ENCODE assay signal across 8 cellular contexts in the genomic region with DNA sequence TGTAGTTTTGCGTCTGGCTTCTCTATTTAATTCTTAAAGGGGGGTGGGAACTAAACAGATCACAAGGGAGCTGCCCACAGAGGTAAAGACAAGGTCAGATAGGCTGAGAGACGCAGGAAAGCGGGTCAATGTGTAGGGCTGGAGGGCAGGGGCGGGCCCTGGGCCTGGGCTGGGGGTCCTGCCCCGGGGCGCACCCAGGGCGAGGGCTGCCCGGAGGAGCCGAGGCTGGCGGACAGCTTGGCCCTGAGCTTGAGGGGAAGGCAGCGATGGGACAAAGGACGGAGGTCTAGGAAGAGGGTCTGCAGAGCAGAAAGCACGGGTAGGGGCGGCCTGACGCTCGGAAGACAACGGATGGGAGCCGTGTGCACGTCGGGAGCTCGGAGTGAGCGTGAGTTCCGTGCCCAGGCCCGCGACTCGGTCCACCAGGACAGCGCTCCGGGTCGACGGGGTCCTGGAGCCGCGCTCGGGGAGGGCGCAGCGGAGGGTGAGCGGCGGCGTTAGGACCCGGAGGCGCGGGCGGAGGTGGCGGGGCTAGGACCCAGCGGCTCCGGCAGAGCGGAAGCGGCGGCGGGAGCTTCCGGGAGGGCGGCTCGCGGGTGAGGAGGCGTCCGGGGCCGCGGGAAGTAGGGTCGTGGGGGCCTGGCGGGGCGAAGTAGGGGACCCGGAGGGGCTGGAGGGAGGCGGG. TPM values are rescaled to one million over a fixed set of nuclear protein-coding genes. Genes with fewer than 3 reads are reported as not detected.
DNase-seq lines count a peak whose midpoint lies in the region; ATAC-seq, FAIRE-seq and TF ChIP-seq lines count a peak whose summit lies in the region.
"Not testable (repeated sequence)": the region's sequence is repeated elsewhere in the genome, so short reads cannot be mapped to it uniquely, and the experiment has no call there.

No MANE protein-coding gene starts in this region.

- CTCF ChIA-PET in A549 (lab: Yijun Ruan, JAX); PC-3 (lab: Charles Lee): not testable (repeated sequence)
- CTCF ChIA-PET in activated CD8-positive, alpha-beta memory T cell treated with anti-CD3 and anti-CD28 coated beads, Interleukin-2, amount 10 ng/mL, durations not matched to agents 7 days and 5 days (lab: Charles Lee) = interaction anchor here (0.8 to 1.2 kb wide), 2 partner anchors 20 to 56 kb away, joined by 3 to 7 read pairs; no protein-coding TSS in a partner anchor

- H3K36me3 ChIP-seq in PC-3 (ENCODE audit: low read depth, low read length); left ventricle myocardium inferior: not testable (repeated sequence)

- H3K36me3 Mint-ChIP-seq in activated CD8-positive, alpha-beta memory T cell treated with anti-CD3 and anti-CD28 coated beads, Interleukin-2, amount 10 ng/mL, durations not matched to agents 7 days and 5 days; naive thymus-derived CD8-positive, alpha-beta T cell: not testable (repeated sequence)

- H3K27me3 ChIP-seq in PC-3 (ENCODE audit: low read length); left ventricle myocardium inferior (ENCODE audit: low read depth): not testable (repeated sequence)

- not testable (repeated sequence) for H3K9me3 Mint-ChIP-seq in activated CD8-positive, alpha-beta memory T cell treated with anti-CD3 and anti-CD28 coated beads, Interleukin-2, amount 10 ng/mL, durations not matched to agents 7 days and 5 days (ENCODE audit: low read depth); naive thymus-derived CD8-positive, alpha-beta T cell

- peaks cover 10% of the 10 kb centered on the region for H3K79me2 ChIP-seq in PC-3 (ENCODE audit: low read length)

- H3K9me3 ChIP-seq in A549; PC-3 (ENCODE audit: low read length); left ventricle myocardium inferior (replicated peaks): not testable (repeated sequence)

- ATAC-seq in A549, PC-3: not testable (repeated sequence)
- ATAC-seq in activated CD8-positive, alpha-beta memory T cell treated with anti-CD3 and anti-CD28 coated beads, Interleukin-2, amount 10 ng/mL, durations not matched to agents 7 days and 5 days = peak; percentile 45
- ATAC-seq in naive thymus-derived CD8-positive, alpha-beta T cell = peak in 1 of 2 donors; percentile 52

- not testable (repeated sequence) for H3K9me2 ChIP-seq in PC-3 (replicated peaks; ENCODE audit: low read length)

- in situ Hi-C loops in GM18951 (cut with MboI; ENCODE audit: low sequenced_read_pairs, unreplicated experiment) = not testable (repeated sequence)

- H3K4me2 ChIP-seq in A549 = peak overlapping the region; percentile 99
- H3K4me2 ChIP-seq in PC-3 (ENCODE audit: low read length) = peak overlapping the region; percentile 98

- intact Hi-C loops in PC-3 (cut with micrococcal nuclease); left ventricle myocardium inferior (cut with micrococcal nuclease): not testable (repeated sequence)

- TF ChIP-seq RAD21 in A549 (conservative IDR thresholded peaks at IDR 0.05 in 1 of 2, IDR thresholded peaks at IDR 0.05 in 1 of 2) = not testable (repeated sequence)

- H4K20me1 ChIP-seq in PC-3 (ENCODE audit: low read length) = not testable (repeated sequence)

- H3K4me1 Mint-ChIP-seq in activated CD8-positive, alpha-beta memory T cell treated with anti-CD3 and anti-CD28 coated beads, Interleukin-2, amount 10 ng/mL, durations not matched to agents 7 days and 5 days = peaks cover 16% of the 10 kb centered on the region
- H3K4me1 Mint-ChIP-seq in naive thymus-derived CD8-positive, alpha-beta T cell = peaks cover 7 to 26% (median 25%) of the 10 kb centered on the region in 4 donors

- not testable (repeated sequence) for H3K27me3 Mint-ChIP-seq in activated CD8-positive, alpha-beta memory T cell treated with anti-CD3 and anti-CD28 coated beads, Interleukin-2, amount 10 ng/mL, durations not matched to agents 7 days and 5 days; naive thymus-derived CD8-positive, alpha-beta T cell

- peak overlapping the region; percentile 99 for H2AFZ ChIP-seq in PC-3 (ENCODE audit: low read length)

- not testable (repeated sequence) for BruUV-seq in PC-3 (replicated peaks; lab: Mats Ljungman, UMichigan)

- TF ChIP-seq CTCF in A549 (IDR thresholded peaks at IDR 0.05); PC-3 (conservative IDR thresholded peaks at IDR 0.05; ENCODE audit: low read depth, low read length); left ventricle myocardium inferior (IDR thresholded peaks at IDR 0.05; ENCODE audit: borderline replicate concordance): not testable (repeated sequence)

- H3K27ac ChIP-seq in A549 = peak overlapping the region; percentile 89 to 96
- H3K27ac ChIP-seq in PC-3 (ENCODE audit: low read length) = not testable (repeated sequence)
- peak overlapping the region; percentile 88 for H3K27ac ChIP-seq in left ventricle myocardium inferior (replicated peaks)

- peak overlapping the region; percentile 77 for H3K9ac ChIP-seq in PC-3 (ENCODE audit: low read length)

- not testable (repeated sequence) for TF ChIP-seq POLR2A in A549 (IDR thresholded peaks at IDR 0.05; ENCODE audit: low read length)
- peak; percentile 40 for TF ChIP-seq POLR2A in GM18951 (IDR thresholded peaks at IDR 0.05; ENCODE audit: extremely low read depth, insufficient read depth, insufficient read length)

- WGBS in A549 (ENCODE audit: missing lambda C conversion rate) = 6% methylated on average over 29 of the region's 62 CpGs

- not testable (repeated sequence) for H3K4me1 ChIP-seq in A549; PC-3 (ENCODE audit: insufficient read depth, low read length)
- H3K4me1 ChIP-seq in left ventricle myocardium inferior = peaks cover 23% of the 10 kb centered on the region

- H3K4me3 ChIP-seq in A549 (peak overlapping the region; percentile 75), PC-3 (ENCODE audit: low read length) (peak overlapping the region; percentile 77), left ventricle myocardium inferior (peak overlapping the region; percentile 81)

- not testable (repeated sequence) for FAIRE-seq in A549 (lab: Jason Lieb, UNC)

- DNase-seq in A549 (ENCODE audit: low read depth in 1 of 2, low spot score in 1 of 2) (peak; percentile 25 to 64), PC-3 (peak; percentile 68), left ventricle myocardium inferior (peak; percentile 86)
- DNase-seq in activated CD8-positive, alpha-beta memory T cell treated with anti-CD3 and anti-CD28 coated beads, Interleukin-2, amount 10 ng/mL, durations not matched to agents 7 days and 5 days = peak; percentile 87
- peak; percentile 79 for DNase-seq in central memory CD4-positive, alpha-beta T cell
- peak; percentile 64 to 88 (median 77) for DNase-seq in naive thymus-derived CD8-positive, alpha-beta T cell
- peak; percentile 74 to 82 for DNase-seq in stimulated activated CD4-positive, alpha-beta T cell treated with anti-CD3 and anti-CD28 coated beads, Interleukin-4, amount 100 ng/mL, for 4 hours

- H3F3A ChIP-seq in PC-3 (ENCODE audit: low read length, unreplicated experiment) = not testable (repeated sequence)

- H3K27ac Mint-ChIP-seq in activated CD8-positive, alpha-beta memory T cell treated with anti-CD3 and anti-CD28 coated beads, Interleukin-2, amount 10 ng/mL, durations not matched to agents 7 days and 5 days = peak overlapping the region; percentile 93
- H3K27ac Mint-ChIP-seq in naive thymus-derived CD8-positive, alpha-beta T cell = peak overlapping the region; percentile 6 to 94 (median 84)

- peak overlapping the region; percentile 85 for H3K4me3 Mint-ChIP-seq in activated CD8-positive, alpha-beta memory T cell treated with anti-CD3 and anti-CD28 coated beads, Interleukin-2, amount 10 ng/mL, durations not matched to agents 7 days and 5 days
- peak overlapping the region; percentile 71 to 95 (median 87) for H3K4me3 Mint-ChIP-seq in naive thymus-derived CD8-positive, alpha-beta T cell

- POLR2A ChIA-PET in A549 (lab: Yijun Ruan, JAX); PC-3 (lab: Charles Lee; ENCODE audit: unreplicated experiment): not testable (repeated sequence)
- POLR2A ChIA-PET in naive thymus-derived CD8-positive, alpha-beta T cell (lab: Charles Lee) = interaction anchor here (1.2 kb wide), 1 partner anchor 20 kb away, joined by 3 read pairs; no protein-coding TSS in a partner anchor

- TF ChIP-seq EP300 in A549 (IDR thresholded peaks at IDR 0.05) = not testable (repeated sequence)

TF ChIP-seq in A549, 52 proteins besides CTCF, POLR2A, EP300 and RAD21:
- TF ChIP-seq JUN (IDR thresholded peaks at IDR 0.05) (peak in 1 of 2 experiments; percentile 54; a peak in 1 of 5 replicates), RNF2 (IDR thresholded peaks at IDR 0.05; ENCODE audit: borderline replicate concordance, low read depth) (peak; percentile 49; the same call in 1 of the 2 replicates), PBX3 (IDR thresholded peaks at IDR 0.05) (0 out of 2 replicates have a peak, but pooled peaks have one; percentile 45), PHF8 (IDR thresholded peaks at IDR 0.05; ENCODE audit: borderline replicate concordance, low read depth) (peak; percentile 52)

RNA-seq across cellular contexts. Expression of gene RABL2A, which starts 43.4 kb away (rescaled TPM):
- polyA plus RNA-seq in A549 (2011; rRNA removed) (20.8 and 24.5 TPM in 2 replicates), A549 (2017; fragmentation: RNase III; extraction: RNeasy Plus Mini Kit Qiagen cat#74134 plus additional on column Dnase treatment) (13.0 to 14.9 TPM (median 13.5 TPM) in 3 replicates)
- 10.6 and 11.5 TPM in 2 replicates for polyA plus RNA-seq in A549 (2012; cell fraction: cytosol; rRNA removed)
- polyA plus RNA-seq in A549 (2012; cell fraction: nucleus; rRNA removed) = 23.4 and 29.7 TPM in 2 replicates
- 27.2 and 28.1 TPM in 2 replicates for polyA minus RNA-seq in A549 (2011; rRNA and poly(A)+ RNA removed)
- total RNA-seq in PC-3 (2014; rRNA removed) (3.7 and 4.4 TPM in 2 replicates), left ventricle myocardium inferior (6.9 TPM)
- 10 to 100 TPM; 13.3 to 19.5 TPM for total RNA-seq in activated CD8-positive, alpha-beta memory T cell treated with anti-CD3 and anti-CD28 coated beads, Interleukin-2, amount 10 ng/mL, durations not matched to agents 7 days and 5 days
- 10 to 100 TPM; 52.2 to 53.4 TPM for total RNA-seq in naive thymus-derived CD8-positive, alpha-beta T cell
- 10 to 100 TPM; 11.0 to 15.8 (median 12.0) TPM for polyA plus RNA-seq in naive thymus-derived CD8-positive, alpha-beta T cell
